In the genomic region with DNA sequence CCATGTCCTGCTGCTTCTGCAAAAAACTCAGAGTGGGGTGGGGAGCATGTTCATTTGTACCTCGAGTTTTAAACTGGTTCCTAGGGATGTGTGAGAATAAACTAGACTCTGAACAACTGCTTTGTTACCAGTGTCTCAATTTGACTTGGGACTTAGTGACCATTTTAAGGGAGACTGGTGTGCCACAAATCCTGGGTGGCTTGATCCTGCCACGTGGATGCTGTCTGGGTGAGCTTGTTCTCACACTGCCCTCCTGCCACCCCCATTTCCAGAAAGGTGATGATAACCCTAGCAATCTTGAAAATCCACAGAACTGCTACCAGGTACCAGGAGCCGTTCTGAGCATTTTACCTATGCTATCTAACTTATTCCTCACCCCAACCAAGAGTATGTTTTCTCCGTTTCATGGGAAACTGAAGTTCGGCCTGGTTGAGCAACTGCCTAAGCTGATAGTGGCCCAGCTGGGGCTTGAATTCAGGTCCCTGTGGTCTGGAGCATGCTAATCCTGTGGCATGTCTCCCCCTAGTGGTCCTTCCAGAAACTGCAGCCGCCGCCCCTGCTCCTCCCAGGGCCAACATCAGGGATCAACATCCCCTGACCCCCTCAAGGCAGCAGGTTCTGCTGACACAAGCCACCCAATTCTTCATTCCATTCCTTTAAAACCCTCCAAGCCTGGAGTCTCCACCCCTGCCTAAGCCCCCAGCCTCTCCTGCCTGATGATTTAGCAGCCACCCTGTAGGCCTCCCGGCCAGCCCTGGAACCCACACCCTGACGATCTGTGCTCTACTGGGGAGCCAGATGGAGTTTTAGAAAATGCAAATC, we compare ENCODE assay signal across 1 cellular context.
TF ChIP-seq lines count a peak whose summit lies in the region.

No MANE protein-coding gene starts in this region.

TF ChIP-seq in GM12878, 131 proteins besides CTCF, POLR2A, EP300 and RAD21:
- no peak for TF ChIP-seq CREB1 (IDR thresholded peaks at IDR 0.05; ENCODE audit: low read depth)
- TF ChIP-seq MYB (IDR thresholded peaks at IDR 0.05; ENCODE audit: borderline replicate concordance, low read depth, low read length): no peak
- TF ChIP-seq BMI1 (IDR thresholded peaks at IDR 0.05; ENCODE audit: borderline replicate concordance): no peak
- TF ChIP-seq RBBP5 (conservative IDR thresholded peaks at IDR 0.05): no peak
- peak; percentile 67 for TF ChIP-seq SMC3 (IDR thresholded peaks at IDR 0.05; ENCODE audit: borderline replicate concordance, low read length)
- TF ChIP-seq HDGF (IDR thresholded peaks at IDR 0.05): no peak
- peak; percentile 83 for TF ChIP-seq CBFB (IDR thresholded peaks at IDR 0.05; ENCODE audit: low read depth)
- peak; percentile 87 for TF ChIP-seq RUNX3 (IDR thresholded peaks at IDR 0.05; ENCODE audit: low read length)
- TF ChIP-seq SMARCA5 (IDR thresholded peaks at IDR 0.05): peak; percentile 71; the same call in 1 of the 2 replicates
- TF ChIP-seq SIX5 (IDR thresholded peaks at IDR 0.05; ENCODE audit: low read depth, low read length, severe bottlenecking): no peak
- TF ChIP-seq NFIC (IDR thresholded peaks at IDR 0.05; ENCODE audit: low read depth, low read length): no peak
- TF ChIP-seq, protein P1, sequence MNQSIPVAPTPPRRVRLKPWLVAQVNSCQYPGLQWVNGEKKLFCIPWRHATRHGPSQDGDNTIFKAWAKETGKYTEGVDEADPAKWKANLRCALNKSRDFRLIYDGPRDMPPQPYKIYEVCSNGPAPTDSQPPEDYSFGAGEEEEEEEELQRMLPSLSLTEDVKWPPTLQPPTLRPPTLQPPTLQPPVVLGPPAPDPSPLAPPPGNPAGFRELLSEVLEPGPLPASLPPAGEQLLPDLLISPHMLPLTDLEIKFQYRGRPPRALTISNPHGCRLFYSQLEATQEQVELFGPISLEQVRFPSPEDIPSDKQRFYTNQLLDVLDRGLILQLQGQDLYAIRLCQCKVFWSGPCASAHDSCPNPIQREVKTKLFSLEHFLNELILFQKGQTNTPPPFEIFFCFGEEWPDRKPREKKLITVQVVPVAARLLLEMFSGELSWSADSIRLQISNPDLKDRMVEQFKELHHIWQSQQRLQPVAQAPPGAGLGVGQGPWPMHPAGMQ (IDR thresholded peaks at IDR 0.05; ENCODE audit: borderline replicate concordance): no peak
- TF ChIP-seq IRF4 (IDR thresholded peaks at IDR 0.05; ENCODE audit: low read depth, low read length): no peak
- no peak for TF ChIP-seq LARP7 (IDR thresholded peaks at IDR 0.05)
- no peak for TF ChIP-seq SUPT20H (IDR thresholded peaks at IDR 0.05; ENCODE audit: borderline replicate concordance, control insufficient read depth, low read depth, low read length)
- peak; percentile 63; the same call in 1 of the 2 replicates for TF ChIP-seq YY1 (IDR thresholded peaks at IDR 0.05; ENCODE audit: low read depth, low read length)
- no peak for TF ChIP-seq NR2C2 (IDR thresholded peaks at IDR 0.05; ENCODE audit: borderline replicate concordance, control insufficient read depth, insufficient read length, low read depth)
- TF ChIP-seq, protein P2, sequence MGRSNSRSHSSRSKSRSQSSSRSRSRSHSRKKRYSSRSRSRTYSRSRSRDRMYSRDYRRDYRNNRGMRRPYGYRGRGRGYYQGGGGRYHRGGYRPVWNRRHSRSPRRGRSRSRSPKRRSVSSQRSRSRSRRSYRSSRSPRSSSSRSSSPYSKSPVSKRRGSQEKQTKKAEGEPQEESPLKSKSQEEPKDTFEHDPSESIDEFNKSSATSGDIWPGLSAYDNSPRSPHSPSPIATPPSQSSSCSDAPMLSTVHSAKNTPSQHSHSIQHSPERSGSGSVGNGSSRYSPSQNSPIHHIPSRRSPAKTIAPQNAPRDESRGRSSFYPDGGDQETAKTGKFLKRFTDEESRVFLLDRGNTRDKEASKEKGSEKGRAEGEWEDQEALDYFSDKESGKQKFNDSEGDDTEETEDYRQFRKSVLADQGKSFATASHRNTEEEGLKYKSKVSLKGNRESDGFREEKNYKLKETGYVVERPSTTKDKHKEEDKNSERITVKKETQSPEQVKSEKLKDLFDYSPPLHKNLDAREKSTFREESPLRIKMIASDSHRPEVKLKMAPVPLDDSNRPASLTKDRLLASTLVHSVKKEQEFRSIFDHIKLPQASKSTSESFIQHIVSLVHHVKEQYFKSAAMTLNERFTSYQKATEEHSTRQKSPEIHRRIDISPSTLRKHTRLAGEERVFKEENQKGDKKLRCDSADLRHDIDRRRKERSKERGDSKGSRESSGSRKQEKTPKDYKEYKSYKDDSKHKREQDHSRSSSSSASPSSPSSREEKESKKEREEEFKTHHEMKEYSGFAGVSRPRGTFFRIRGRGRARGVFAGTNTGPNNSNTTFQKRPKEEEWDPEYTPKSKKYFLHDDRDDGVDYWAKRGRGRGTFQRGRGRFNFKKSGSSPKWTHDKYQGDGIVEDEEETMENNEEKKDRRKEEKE (IDR thresholded peaks at IDR 0.05): no peak
- TF ChIP-seq POU2F2 (IDR thresholded peaks at IDR 0.05; ENCODE audit: borderline replicate concordance, low read depth, low read length): 0 out of 3 replicates have a peak, but pooled peaks have one; percentile 54
- TF ChIP-seq ZNF207 (IDR thresholded peaks at IDR 0.05; ENCODE audit: borderline replicate concordance): no peak
- no peak for TF ChIP-seq NFXL1 (IDR thresholded peaks at IDR 0.05; ENCODE audit: borderline replicate concordance)
- TF ChIP-seq SPI1 (IDR thresholded peaks at IDR 0.05; ENCODE audit: borderline replicate concordance, insufficient read depth, low read depth, low read length): no peak
- no peak for TF ChIP-seq SIN3A (IDR thresholded peaks at IDR 0.05; ENCODE audit: low read depth, low read length)
- TF ChIP-seq SUZ12 (IDR thresholded peaks at IDR 0.05; ENCODE audit: unreplicated experiment): no peak
- TF ChIP-seq, protein P3, sequence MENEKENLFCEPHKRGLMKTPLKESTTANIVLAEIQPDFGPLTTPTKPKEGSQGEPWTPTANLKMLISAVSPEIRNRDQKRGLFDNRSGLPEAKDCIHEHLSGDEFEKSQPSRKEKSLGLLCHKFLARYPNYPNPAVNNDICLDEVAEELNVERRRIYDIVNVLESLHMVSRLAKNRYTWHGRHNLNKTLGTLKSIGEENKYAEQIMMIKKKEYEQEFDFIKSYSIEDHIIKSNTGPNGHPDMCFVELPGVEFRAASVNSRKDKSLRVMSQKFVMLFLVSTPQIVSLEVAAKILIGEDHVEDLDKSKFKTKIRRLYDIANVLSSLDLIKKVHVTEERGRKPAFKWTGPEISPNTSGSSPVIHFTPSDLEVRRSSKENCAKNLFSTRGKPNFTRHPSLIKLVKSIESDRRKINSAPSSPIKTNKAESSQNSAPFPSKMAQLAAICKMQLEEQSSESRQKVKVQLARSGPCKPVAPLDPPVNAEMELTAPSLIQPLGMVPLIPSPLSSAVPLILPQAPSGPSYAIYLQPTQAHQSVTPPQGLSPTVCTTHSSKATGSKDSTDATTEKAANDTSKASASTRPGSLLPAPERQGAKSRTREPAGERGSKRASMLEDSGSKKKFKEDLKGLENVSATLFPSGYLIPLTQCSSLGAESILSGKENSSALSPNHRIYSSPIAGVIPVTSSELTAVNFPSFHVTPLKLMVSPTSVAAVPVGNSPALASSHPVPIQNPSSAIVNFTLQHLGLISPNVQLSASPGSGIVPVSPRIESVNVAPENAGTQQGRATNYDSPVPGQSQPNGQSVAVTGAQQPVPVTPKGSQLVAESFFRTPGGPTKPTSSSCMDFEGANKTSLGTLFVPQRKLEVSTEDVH (IDR thresholded peaks at IDR 0.05; ENCODE audit: low read depth, partially characterized antibody): no peak
- TF ChIP-seq EZH2 (IDR thresholded peaks at IDR 0.05; ENCODE audit: borderline replicate concordance, control insufficient read depth, low read depth, low read length): no peak
- no peak for TF ChIP-seq YBX1 (IDR thresholded peaks at IDR 0.05)
- TF ChIP-seq, protein P4, sequence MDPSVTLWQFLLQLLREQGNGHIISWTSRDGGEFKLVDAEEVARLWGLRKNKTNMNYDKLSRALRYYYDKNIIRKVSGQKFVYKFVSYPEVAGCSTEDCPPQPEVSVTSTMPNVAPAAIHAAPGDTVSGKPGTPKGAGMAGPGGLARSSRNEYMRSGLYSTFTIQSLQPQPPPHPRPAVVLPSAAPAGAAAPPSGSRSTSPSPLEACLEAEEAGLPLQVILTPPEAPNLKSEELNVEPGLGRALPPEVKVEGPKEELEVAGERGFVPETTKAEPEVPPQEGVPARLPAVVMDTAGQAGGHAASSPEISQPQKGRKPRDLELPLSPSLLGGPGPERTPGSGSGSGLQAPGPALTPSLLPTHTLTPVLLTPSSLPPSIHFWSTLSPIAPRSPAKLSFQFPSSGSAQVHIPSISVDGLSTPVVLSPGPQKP (IDR thresholded peaks at IDR 0.05; ENCODE audit: low read depth, low read length): no peak
- TF ChIP-seq EED (IDR thresholded peaks at IDR 0.05; ENCODE audit: low read depth): no peak
- TF ChIP-seq, protein P5, sequence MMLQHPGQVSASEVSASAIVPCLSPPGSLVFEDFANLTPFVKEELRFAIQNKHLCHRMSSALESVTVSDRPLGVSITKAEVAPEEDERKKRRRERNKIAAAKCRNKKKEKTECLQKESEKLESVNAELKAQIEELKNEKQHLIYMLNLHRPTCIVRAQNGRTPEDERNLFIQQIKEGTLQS (IDR thresholded peaks at IDR 0.05; ENCODE audit: borderline replicate concordance, extremely low read depth, low read depth, low read length): no peak
- TF ChIP-seq, protein P6, sequence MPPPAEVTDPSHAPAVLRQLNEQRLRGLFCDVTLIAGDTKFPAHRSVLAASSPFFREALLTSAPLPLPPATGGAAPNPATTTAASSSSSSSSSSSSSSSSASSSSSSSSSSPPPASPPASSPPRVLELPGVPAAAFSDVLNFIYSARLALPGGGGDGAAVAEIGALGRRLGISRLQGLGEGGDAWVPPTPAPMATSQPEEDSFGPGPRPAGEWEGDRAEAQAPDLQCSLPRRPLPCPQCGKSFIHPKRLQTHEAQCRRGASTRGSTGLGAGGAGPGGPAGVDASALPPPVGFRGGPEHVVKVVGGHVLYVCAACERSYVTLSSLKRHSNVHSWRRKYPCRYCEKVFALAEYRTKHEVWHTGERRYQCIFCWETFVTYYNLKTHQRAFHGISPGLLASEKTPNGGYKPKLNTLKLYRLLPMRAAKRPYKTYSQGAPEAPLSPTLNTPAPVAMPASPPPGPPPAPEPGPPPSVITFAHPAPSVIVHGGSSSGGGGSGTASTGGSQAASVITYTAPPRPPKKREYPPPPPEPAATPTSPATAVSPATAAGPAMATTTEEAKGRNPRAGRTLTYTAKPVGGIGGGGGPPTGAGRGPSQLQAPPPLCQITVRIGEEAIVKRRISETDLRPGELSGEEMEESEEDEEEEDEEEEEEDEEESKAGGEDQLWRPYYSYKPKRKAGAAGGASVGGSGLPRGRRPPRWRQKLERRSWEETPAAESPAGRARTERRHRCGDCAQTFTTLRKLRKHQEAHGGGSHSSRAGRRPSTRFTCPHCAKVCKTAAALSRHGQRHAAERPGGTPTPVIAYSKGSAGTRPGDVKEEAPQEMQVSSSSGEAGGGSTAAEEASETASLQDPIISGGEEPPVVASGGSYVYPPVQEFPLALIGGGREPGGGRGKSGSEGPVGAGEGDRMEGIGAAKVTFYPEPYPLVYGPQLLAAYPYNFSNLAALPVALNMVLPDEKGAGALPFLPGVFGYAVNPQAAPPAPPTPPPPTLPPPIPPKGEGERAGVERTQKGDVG (CRISPR knock-in tag; IDR thresholded peaks at IDR 0.05): no peak
- TF ChIP-seq KLF5 (IDR thresholded peaks at IDR 0.05; ENCODE audit: partially characterized antibody): no peak
- TF ChIP-seq RAD51 (IDR thresholded peaks at IDR 0.05): no peak
- TF ChIP-seq GATAD2B (conservative IDR thresholded peaks at IDR 0.05; ENCODE audit: low read depth): no peak
- TF ChIP-seq RFX5 (IDR thresholded peaks at IDR 0.05; ENCODE audit: low read depth, low read length): no peak
- no peak for TF ChIP-seq STAT1 (conservative IDR thresholded peaks at IDR 0.05)
- TF ChIP-seq, protein P7, sequence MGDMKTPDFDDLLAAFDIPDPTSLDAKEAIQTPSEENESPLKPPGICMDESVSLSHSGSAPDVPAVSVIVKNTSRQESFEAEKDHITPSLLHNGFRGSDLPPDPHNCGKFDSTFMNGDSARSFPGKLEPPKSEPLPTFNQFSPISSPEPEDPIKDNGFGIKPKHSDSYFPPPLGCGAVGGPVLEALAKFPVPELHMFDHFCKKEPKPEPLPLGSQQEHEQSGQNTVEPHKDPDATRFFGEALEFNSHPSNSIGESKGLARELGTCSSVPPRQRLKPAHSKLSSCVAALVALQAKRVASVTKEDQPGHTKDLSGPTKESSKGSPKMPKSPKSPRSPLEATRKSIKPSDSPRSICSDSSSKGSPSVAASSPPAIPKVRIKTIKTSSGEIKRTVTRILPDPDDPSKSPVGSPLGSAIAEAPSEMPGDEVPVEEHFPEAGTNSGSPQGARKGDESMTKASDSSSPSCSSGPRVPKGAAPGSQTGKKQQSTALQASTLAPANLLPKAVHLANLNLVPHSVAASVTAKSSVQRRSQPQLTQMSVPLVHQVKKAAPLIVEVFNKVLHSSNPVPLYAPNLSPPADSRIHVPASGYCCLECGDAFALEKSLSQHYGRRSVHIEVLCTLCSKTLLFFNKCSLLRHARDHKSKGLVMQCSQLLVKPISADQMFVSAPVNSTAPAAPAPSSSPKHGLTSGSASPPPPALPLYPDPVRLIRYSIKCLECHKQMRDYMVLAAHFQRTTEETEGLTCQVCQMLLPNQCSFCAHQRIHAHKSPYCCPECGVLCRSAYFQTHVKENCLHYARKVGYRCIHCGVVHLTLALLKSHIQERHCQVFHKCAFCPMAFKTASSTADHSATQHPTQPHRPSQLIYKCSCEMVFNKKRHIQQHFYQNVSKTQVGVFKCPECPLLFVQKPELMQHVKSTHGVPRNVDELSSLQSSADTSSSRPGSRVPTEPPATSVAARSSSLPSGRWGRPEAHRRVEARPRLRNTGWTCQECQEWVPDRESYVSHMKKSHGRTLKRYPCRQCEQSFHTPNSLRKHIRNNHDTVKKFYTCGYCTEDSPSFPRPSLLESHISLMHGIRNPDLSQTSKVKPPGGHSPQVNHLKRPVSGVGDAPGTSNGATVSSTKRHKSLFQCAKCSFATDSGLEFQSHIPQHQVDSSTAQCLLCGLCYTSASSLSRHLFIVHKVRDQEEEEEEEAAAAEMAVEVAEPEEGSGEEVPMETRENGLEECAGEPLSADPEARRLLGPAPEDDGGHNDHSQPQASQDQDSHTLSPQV (IDR thresholded peaks at IDR 0.05): no peak
- TF ChIP-seq NR2F1 (conservative IDR thresholded peaks at IDR 0.05): no peak
